8 cellular contexts compared by ENCODE assay signal in genomic region chrX:71283409-71284143, GRCh38.
DNase-seq lines count a peak whose midpoint lies in the region; ATAC-seq, FAIRE-seq and TF ChIP-seq lines count a peak whose summit lies in the region.

TSS of gene NONO (plus strand) at chrX:71283635. CDS start at chrX:71290638, 7,003 bp downstream.

- TF ChIP-seq CTCF in AG09309 (IDR thresholded peaks at IDR 0.05; ENCODE audit: control insufficient read depth, insufficient read depth, low read depth, low read length, missing control alignments), result no peak

- ATAC-seq in GM19025 (IDR thresholded peaks at IDR 0.05; ENCODE audit: low read depth, unreplicated experiment), result peak; percentile 87
- ATAC-seq in HG03342 (IDR thresholded peaks at IDR 0.05; ENCODE audit: unreplicated experiment), result peak; percentile 80
- ATAC-seq in activated CD4-positive, CD25-positive, alpha-beta regulatory T cell treated with anti-CD3 and anti-CD28 coated beads, Interleukin-2, amount 50 U/mL, for 24 hours, result peak; percentile 77 to 81

- peak; percentile 97 for DNase-seq in AG09309 (ENCODE audit: low read depth)
- peak; percentile 98 for DNase-seq in NCI-H446 treated with DMSO at 0.1 percent for 48 hours (lab: John Stamatoyannopoulos, UW)
- peak; percentile 97 for DNase-seq in cerebellar cortex (ENCODE audit: low spot score)
- peak; percentile 68 for DNase-seq in stimulated activated CD4-positive, alpha-beta T cell treated with anti-CD3 and anti-CD28 coated beads, Interleukin-12 subunit alpha, Interleukin-12 subunit beta, amount 100 ng/mL, for 4 hours

- peak; percentile 91 for FAIRE-seq in islet of Langerhans (lab: Jason Lieb, UNC)

- peak within 1 kb of the TSS; percentile 67 for H3K4me3 ChIP-seq in AG09309 (ENCODE audit: control insufficient read depth, low read depth, low read length)

Comparison
In these comparisons a context has a peak if more than half of its experiments do, and no peak if none do; other contexts are left out.
1. Peak in every context shown above with its lines: DNase-seq, ATAC-seq and H3K4me3 ChIP-seq.